In genomic region chr17:79862259-79862658, GRCh38 we compare ENCODE assay signal across 23 cellular contexts.
"Had no signal": no experiment of that assay in that cellular context is flagged by ENCODE, and none has a peak within 500 bp of the region (broad histone marks: within the 10 kb centered on the region; RNA-seq: fewer than 3 reads in every experiment).

No MANE protein-coding gene starts in this region.

- H3K9me3 ChIP-seq: colonic mucosa, esophagus squamous epithelium, gastroesophageal sphincter, mucosa of descending colon, pancreas, psoas muscle, sigmoid colon, suprapubic skin, thyroid gland, upper lobe of left lung, uterus had no signal

- H3K36me3 ChIP-seq: colonic mucosa, esophagus squamous epithelium, gastroesophageal sphincter, pancreas, sigmoid colon, suprapubic skin, thyroid gland, upper lobe of left lung, uterus had no signal

- FAIRE-seq: keratinocyte, pancreas had no signal

- ATAC-seq: gastroesophageal sphincter; left cardiac atrium; naive thymus-derived CD8-positive, alpha-beta T cell; pancreas; stimulated activated effector memory CD8-positive, alpha-beta T cell treated with anti-CD3 and anti-CD28 coated beads, Interleukin-12 subunit alpha, Interleukin-12 subunit beta, amount 100 ng/mL, for 72 hours; stimulated activated naive CD8-positive, alpha-beta T cell treated with anti-CD3 and anti-CD28 coated beads, Interleukin-15, Interleukin-2, amounts not matched to agents 100 U/mL and 50 U/mL, for 24 hours had no signal

- H3K27ac ChIP-seq: colonic mucosa, esophagus squamous epithelium, gastroesophageal sphincter, pancreas, psoas muscle, sigmoid colon, skin epidermis, suprapubic skin, thyroid gland, upper lobe of left lung, uterus had no signal

- H3K4me3 ChIP-seq: colonic mucosa, esophagus squamous epithelium, gastroesophageal sphincter, mucosa of descending colon, pancreas, psoas muscle, sigmoid colon, skin epidermis, suprapubic skin, thyroid gland, upper lobe of left lung, uterus had no signal

- H3K4me1 ChIP-seq: gastroesophageal sphincter, pancreas, psoas muscle, sigmoid colon, upper lobe of left lung, uterus had no signal

- H3K27me3 ChIP-seq: pancreas, thyroid gland, upper lobe of left lung, uterus had no signal

- DNase-seq: colonic mucosa; dermis blood vessel endothelial cell; esophagus squamous epithelium; foreskin fibroblast; glutamatergic neuron; immature natural killer cell; pancreas; psoas muscle; sigmoid colon; stimulated activated CD4-positive, alpha-beta T cell treated with anti-CD3 and anti-CD28 coated beads, Interleukin-4, amount 100 ng/mL, for 1 hour; stimulated activated CD8-positive, alpha-beta memory T cell treated with anti-CD3 and anti-CD28 coated beads, Interleukin-4, amount 100 ng/mL, for 48 hours; stimulated activated naive CD8-positive, alpha-beta T cell treated with anti-CD3 and anti-CD28 coated beads, Interleukin-15, Interleukin-2, amounts not matched to agents 100 U/mL and 50 U/mL, for 24 hours; thyroid gland; uterus had no signal
